Comparison of ENCODE assay signal across 19 cellular contexts in the genomic region with DNA sequence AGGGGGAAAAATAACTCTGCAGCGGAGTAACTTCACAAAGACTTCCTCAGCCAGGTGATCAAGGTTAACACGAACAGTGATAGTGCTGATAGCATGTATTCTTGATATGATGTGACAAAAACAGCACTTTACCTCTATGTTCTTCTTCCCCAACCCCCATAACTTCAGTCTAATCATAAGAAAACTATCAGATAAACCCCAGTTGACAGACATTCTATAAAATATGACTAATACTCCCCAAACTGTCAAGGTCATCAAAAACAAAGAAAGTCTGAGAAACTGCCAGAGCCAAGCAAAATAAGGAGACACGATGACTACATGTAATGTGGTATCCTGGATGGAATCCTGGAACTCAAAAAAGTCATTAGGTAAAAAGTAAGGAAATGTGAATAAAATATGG. TPM values are rescaled to one million over a fixed set of nuclear protein-coding genes. Genes with fewer than 3 reads are reported as not detected.
DNase-seq lines count a peak whose midpoint lies in the region; ATAC-seq lines count a peak whose summit lies in the region.
"Had no signal": no experiment of that assay in that cellular context is flagged by ENCODE, and none has a peak within 500 bp of the region (broad histone marks: within the 10 kb centered on the region; RNA-seq: fewer than 3 reads in every experiment).

No MANE protein-coding gene starts in this region.

- H3K4me2 ChIP-seq in skeletal muscle satellite cell (ENCODE audit: low read length) = peak overlapping the region; percentile 43
- H3K4me2 ChIP-seq: KMS-11 had no signal

- peaks cover 24% of the 10 kb centered on the region for H3K36me3 Mint-ChIP-seq in activated CD4-positive, alpha-beta T cell treated with anti-CD3 and anti-CD28 coated beads for 36 hours (ENCODE audit: low read depth)

- peaks cover 24% of the 10 kb centered on the region for H3K4me1 ChIP-seq in skeletal muscle satellite cell (ENCODE audit: control insufficient read depth, insufficient read depth, low read length)

- CTCF ChIA-PET in activated CD4-positive, alpha-beta T cell treated with anti-CD3 and anti-CD28 coated beads for 36 hours (lab: Charles Lee) = no interaction called here

- POLR2A ChIA-PET in activated CD4-positive, alpha-beta T cell treated with anti-CD3 and anti-CD28 coated beads for 36 hours (lab: Charles Lee) = no interaction called here

- no peak for DNase-seq in activated CD4-positive, alpha-beta T cell treated with anti-CD3 and anti-CD28 coated beads for 36 hours
- no peak for DNase-seq in activated CD4-positive, alpha-beta T cell treated with anti-CD3 and anti-CD28 coated beads for 4 hours
- DNase-seq in RPMI7951 (ENCODE audit: low read depth) (peak; percentile 49), dermis blood vessel endothelial cell (peak; percentile 83), NOMO-1 treated with dmso at 0.1 percent for 144 hours (lab: John Stamatoyannopoulos, UW; ENCODE audit: unreplicated experiment) (no peak), NCI-H2171 treated with DMSO at 0.1 percent for 48 hours (lab: John Stamatoyannopoulos, UW) (no peak)
- no peak for DNase-seq in stimulated activated CD4-positive, alpha-beta T cell treated with anti-CD3 and anti-CD28 coated beads, Interleukin-2, amount 100 ng/mL, for 24 hours
- DNase-seq: activated CD8-positive, alpha-beta memory T cell treated with anti-CD3 and anti-CD28 coated beads for 24 hours; activated naive CD4-positive, alpha-beta T cell treated with anti-CD3 and anti-CD28 coated beads, Interleukin-2, amount 10 ng/mL, durations not matched to agents 7 days and 5 days; CD4-positive, alpha-beta memory T cell; central memory CD4-positive, alpha-beta T cell; endodermal cell; islet precursor cell; NCI-H1417 treated with DMSO at 0.1 percent for 48 hours; NCI-H446; pancreas had no signal

- no peak overlapping the region for H3K4me3 Mint-ChIP-seq in activated CD4-positive, alpha-beta T cell treated with anti-CD3 and anti-CD28 coated beads for 36 hours
- H3K4me3 Mint-ChIP-seq: activated naive CD4-positive, alpha-beta T cell treated with anti-CD3 and anti-CD28 coated beads, Interleukin-2, amount 10 ng/mL, durations not matched to agents 7 days and 5 days; CD4-positive, alpha-beta memory T cell; endodermal cell had no signal

- H3K27me3 ChIP-seq in skeletal muscle satellite cell (ENCODE audit: control insufficient read depth, insufficient read depth, low read length) = no peaks in the 10 kb centered on the region
- H3K27me3 ChIP-seq: pancreas had no signal

- H3K27me3 Mint-ChIP-seq in activated CD4-positive, alpha-beta T cell treated with anti-CD3 and anti-CD28 coated beads for 36 hours = no peaks in the 10 kb centered on the region
- H3K27me3 Mint-ChIP-seq: activated naive CD4-positive, alpha-beta T cell treated with anti-CD3 and anti-CD28 coated beads, Interleukin-2, amount 10 ng/mL, durations not matched to agents 7 days and 5 days; CD4-positive, alpha-beta memory T cell had no signal

- ATAC-seq in activated CD4-positive, alpha-beta T cell treated with anti-CD3 and anti-CD28 coated beads for 36 hours = peak; percentile 77
- ATAC-seq: pancreas had no signal

- H3K9ac ChIP-seq in skeletal muscle satellite cell (ENCODE audit: low read depth, low read length) = no peak overlapping the region
- H3K9ac ChIP-seq: KMS-11 had no signal

- peaks cover 7% of the 10 kb centered on the region for H3K9me3 Mint-ChIP-seq in activated CD4-positive, alpha-beta T cell treated with anti-CD3 and anti-CD28 coated beads for 36 hours (ENCODE audit: low read depth)

- H3K4me3 ChIP-seq in skeletal muscle satellite cell (ENCODE audit: low read length) = no peak overlapping the region
- H3K4me3 ChIP-seq: pancreas, SK-N-MC had no signal

- intact Hi-C loops in activated CD4-positive, alpha-beta T cell treated with anti-CD3 and anti-CD28 coated beads for 36 hours (cut with DNase I, micrococcal nuclease) = loop anchor here (1.0 to 5.0 kb wide), 2 partner anchors 56 to 84 kb away; no protein-coding TSS in a partner anchor

- no peaks in the 10 kb centered on the region for H3K9me3 ChIP-seq in skeletal muscle satellite cell (replicated peaks; ENCODE audit: low read length)
- H3K9me3 ChIP-seq: pancreas had no signal

- H3K27ac Mint-ChIP-seq in activated CD4-positive, alpha-beta T cell treated with anti-CD3 and anti-CD28 coated beads for 36 hours = peak overlapping the region; percentile 65
- H3K27ac Mint-ChIP-seq: activated naive CD4-positive, alpha-beta T cell treated with anti-CD3 and anti-CD28 coated beads, Interleukin-2, amount 10 ng/mL, durations not matched to agents 7 days and 5 days; endodermal cell had no signal

- peaks cover 43% of the 10 kb centered on the region for H3K4me1 Mint-ChIP-seq in activated CD4-positive, alpha-beta T cell treated with anti-CD3 and anti-CD28 coated beads for 36 hours

- no peaks in the 10 kb centered on the region for H3K36me3 ChIP-seq in skeletal muscle satellite cell (ENCODE audit: insufficient read depth, low read length)
- H3K36me3 ChIP-seq: pancreas had no signal

RNA-seq across cellular contexts. Expression of a gene that starts 30.6 kb away (rescaled TPM):
- total RNA-seq in activated CD4-positive, alpha-beta T cell treated with anti-CD3 and anti-CD28 coated beads for 36 hours = 10 to 100 TPM; 39.5 to 47.9 TPM
- total RNA-seq in RPMI7951 (2014; rRNA removed; shearing (Covaris generic)) = 17.4 and 32.0 TPM in 2 replicates
- total RNA-seq in dermis blood vessel endothelial cell = 20.8 and 35.1 TPM in 2 replicates
- total RNA-seq in skeletal muscle satellite cell (2012; rRNA removed) = 33.2 and 43.6 TPM in 2 replicates

RNA-seq across cellular contexts. Expression of a gene that starts 30.8 kb away (rescaled TPM):
- total RNA-seq in activated CD4-positive, alpha-beta T cell treated with anti-CD3 and anti-CD28 coated beads for 36 hours = 10 to 100 TPM; 18.3 TPM
- total RNA-seq in RPMI7951 (2014; rRNA removed; shearing (Covaris generic)) = 16.1 and 16.6 TPM in 2 replicates
- 21.0 and 21.8 TPM in 2 replicates for total RNA-seq in dermis blood vessel endothelial cell
- total RNA-seq in skeletal muscle satellite cell (2012; rRNA removed) = 15.1 and 24.8 TPM in 2 replicates

Comparison
In these comparisons a context has a peak if more than half of its experiments do, and no peak if none do; other contexts are left out.
1. DNase-seq: peak in RPMI7951 (single experiment) and dermis blood vessel endothelial cell (single experiment); none in activated CD4-positive, alpha-beta T cell treated with anti-CD3 and anti-CD28 coated beads for 36 hours (single experiment), activated CD4-positive, alpha-beta T cell treated with anti-CD3 and anti-CD28 coated beads for 4 hours (0 of 2), NOMO-1 treated with dmso at 0.1 percent for 144 hours (single experiment), NCI-H2171 treated with DMSO at 0.1 percent for 48 hours (single experiment) and stimulated activated CD4-positive, alpha-beta T cell treated with anti-CD3 and anti-CD28 coated beads, Interleukin-2, amount 100 ng/mL, for 24 hours (0 of 2).